28 cellular contexts compared by ENCODE assay signal in the genomic region with DNA sequence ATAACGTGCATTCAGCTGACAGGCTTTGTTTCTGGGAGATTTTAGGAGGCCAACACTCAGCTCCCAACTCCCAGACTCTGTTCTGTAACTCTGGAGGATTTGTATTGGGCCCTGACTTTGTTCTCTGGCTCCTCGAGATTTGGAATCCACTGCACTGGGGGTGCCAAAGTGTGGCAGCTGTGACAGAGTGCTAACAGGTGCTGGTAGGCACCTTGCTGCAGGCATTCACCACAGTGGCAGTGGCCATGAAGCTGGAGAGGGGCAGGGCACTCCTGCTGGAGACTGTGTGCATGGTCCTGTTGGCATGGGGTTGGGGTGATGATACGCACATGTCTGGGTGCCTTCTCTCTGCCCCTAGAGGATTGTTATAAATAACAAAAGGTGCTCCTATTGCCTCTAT.
DNase-seq lines count a peak whose midpoint lies in the region; ATAC-seq, FAIRE-seq and TF ChIP-seq lines count a peak whose summit lies in the region.
"Had no signal": no experiment of that assay in that cellular context is flagged by ENCODE, and none has a peak within 500 bp of the region (broad histone marks: within the 10 kb centered on the region; RNA-seq: fewer than 3 reads in every experiment).

No MANE protein-coding gene starts in this region.

- no peak for TF ChIP-seq EP300 in H1 (IDR thresholded peaks at IDR 0.05; ENCODE audit: borderline replicate concordance in 1 of 2, low read depth in 2 of 2, low read length in 2 of 2)

- H3K23me2 ChIP-seq in H9 (ENCODE audit: insufficient read length, low read depth, low read length, poor library complexity, severe bottlenecking), result no peaks in the 10 kb centered on the region
- H3K23me2 ChIP-seq in H1 (ENCODE audit: low read depth, low read length), result no peaks in the 10 kb centered on the region

- H3K27ac ChIP-seq in H9 (ENCODE audit: insufficient read length, low read depth, low read length) (no peak overlapping the region), SJCRH30 (no peak overlapping the region), H1 (ENCODE audit: low read depth, low read length) (no peak overlapping the region)
- H3K27ac ChIP-seq: BLaER1 had no signal

- H4K8ac ChIP-seq in H9 (replicated peaks; ENCODE audit: insufficient read length, low read depth, low read length), result no peak overlapping the region
- H4K8ac ChIP-seq in H1 (ENCODE audit: extremely low read depth, insufficient read depth, low read length), result no peak overlapping the region

- H3K18ac ChIP-seq in H9 (ENCODE audit: insufficient read length, low read depth, low read length) (no peak overlapping the region), H1 (ENCODE audit: extremely low read depth, low read length) (no peak overlapping the region)

- H2AFZ ChIP-seq in H9 (ENCODE audit: low read length) (no peak overlapping the region), H1 (ENCODE audit: low read length) (no peak overlapping the region)

- H2BK15ac ChIP-seq in H9 (ENCODE audit: low read depth, low read length) (no peak overlapping the region), H1 (ENCODE audit: low read length) (no peak overlapping the region)

- H3K4me3 ChIP-seq in SJCRH30, result no peak overlapping the region
- H3K4me3 ChIP-seq in H1 (ENCODE audit: extremely low read depth in 1 of 4, insufficient read depth in 2 of 4, low read depth in 3 of 4, low read length in 4 of 4), result no peak overlapping the region
- H3K4me3 ChIP-seq: BLaER1, GM12878 had no signal

- peaks cover 24 to 25% of the 10 kb centered on the region in 2 experiments for H3K9me3 Mint-ChIP-seq in H9
- peaks cover 26% of the 10 kb centered on the region for H3K9me3 Mint-ChIP-seq in progenitor cell of endocrine pancreas (ENCODE audit: low read depth)

- H4K91ac ChIP-seq in H9 (ENCODE audit: insufficient read length, low read depth, low read length) (no peak overlapping the region), H1 (replicated peaks; ENCODE audit: insufficient read length, low read length) (no peak overlapping the region)

- H4K20me1 ChIP-seq in H9 (ENCODE audit: control insufficient read depth, insufficient read depth, insufficient read length), result no peaks in the 10 kb centered on the region
- H4K20me1 ChIP-seq in H1 (replicated peaks in 1 of 2; ENCODE audit: control insufficient read depth in 1 of 2, insufficient read depth in 2 of 2, low read length in 2 of 2), result no peaks in the 10 kb centered on the region
- H4K20me1 ChIP-seq: BLaER1 had no signal

- CTCF ChIA-PET in H1 (lab: Charles Lee; ENCODE audit: partially characterized antibody), result interaction anchor here (1.2 kb wide), 1 partner anchor 11 kb away, joined by 3 read pairs; no protein-coding TSS in a partner anchor

- H3K9me3 ChIP-seq in H9 (ENCODE audit: control insufficient read depth, low read depth, low read length) (no peaks in the 10 kb centered on the region), SJCRH30 (replicated peaks) (no peaks in the 10 kb centered on the region), H1 (ENCODE audit: insufficient read depth in 2 of 2, low read depth in 1 of 2, low read length in 1 of 2) (0 out of 4 replicates have a peak, but pooled peaks cover 0 to 4% of the 10 kb centered on the region in 2 experiments)
- H3K9me3 ChIP-seq: BE2C had no signal

- H3K4ac ChIP-seq in H9 (ENCODE audit: low read depth, low read length) (no peak overlapping the region), H1 (replicated peaks; ENCODE audit: insufficient read length, low read depth, low read length) (no peak overlapping the region)

- H2AK5ac ChIP-seq in H9 (ENCODE audit: insufficient read length, low read length) (no peak overlapping the region), H1 (ENCODE audit: low read depth, low read length) (no peak overlapping the region)

- no peaks in the 10 kb centered on the region for H3K36me3 ChIP-seq in SJCRH30
- H3K36me3 ChIP-seq in H1 (ENCODE audit: control insufficient read depth in 2 of 4, insufficient read depth in 4 of 4, low read length in 3 of 4), result no peaks in the 10 kb centered on the region
- H3K36me3 ChIP-seq: BE2C, BLaER1 had no signal

- H4K5ac ChIP-seq in H9 (ENCODE audit: insufficient read length, low read depth, low read length) (no peak overlapping the region), H1 (ENCODE audit: insufficient read length, low read depth, low read length) (no peak overlapping the region)

- H3K79me2 ChIP-seq in H9 (ENCODE audit: insufficient read depth, low read length), result no peaks in the 10 kb centered on the region
- H3K79me2 ChIP-seq in H1 (ENCODE audit: control insufficient read depth in 1 of 2, insufficient read depth in 2 of 2, low read length in 2 of 2), result no peaks in the 10 kb centered on the region

- H3K36me3 Mint-ChIP-seq in H9 (ENCODE audit: insufficient read depth in 1 of 3, low read depth in 3 of 3) (peaks cover 14 to 24% (median 19%) of the 10 kb centered on the region in 3 experiments), progenitor cell of endocrine pancreas (ENCODE audit: insufficient read depth) (peaks cover 1% of the 10 kb centered on the region)
- H3K36me3 Mint-ChIP-seq: CD14-positive monocyte; CD4-positive, CD25-positive, alpha-beta regulatory T cell; CD8-positive, alpha-beta memory T cell had no signal

- H3K27me3 Mint-ChIP-seq in H9 (ENCODE audit: low read depth) (peaks cover 2% of the 10 kb centered on the region; the same call in 1 of the 2 replicates), progenitor cell of endocrine pancreas (no peaks in the 10 kb centered on the region)
- H3K27me3 Mint-ChIP-seq: CD4-positive, alpha-beta memory T cell; CD4-positive, CD25-positive, alpha-beta regulatory T cell; CD8-positive, alpha-beta memory T cell had no signal

- no peak for ATAC-seq in HG03469 (IDR thresholded peaks at IDR 0.05; ENCODE audit: unreplicated experiment)
- ATAC-seq: GM12878 had no signal

- H3K4me1 ChIP-seq in H9 (ENCODE audit: insufficient read depth, low read length) (no peaks in the 10 kb centered on the region; the same call in 1 of the 2 replicates), SJCRH30 (peaks cover 19% of the 10 kb centered on the region), H1 (replicated peaks in 1 of 4; ENCODE audit: control insufficient read depth in 3 of 4, insufficient read depth in 4 of 4, low read length in 3 of 4) (no peaks in the 10 kb centered on the region)
- H3K4me1 ChIP-seq: BE2C, BLaER1 had no signal

- DNase-seq in H9 (peak; percentile 30), SJCRH30 (peak; percentile 60 to 67), H1 (ENCODE audit: low read depth in 1 of 2, low spot score in 2 of 2) (no peak), SHP77 (lab: John Stamatoyannopoulos, UW) (no peak), progenitor cell of endocrine pancreas (ENCODE audit: low spot score, unreplicated experiment) (no peak), NCI-H187 treated with DMSO at 0.1 percent for 48 hours (lab: John Stamatoyannopoulos, UW) (no peak)
- DNase-seq: 8988T; ACHN; BE2C; C1 segment of cervical spinal cord; CD4-positive, alpha-beta memory T cell; CD4-positive, CD25-positive, alpha-beta regulatory T cell; CD8-positive, alpha-beta memory T cell; COR-L47; DMS 273 treated with DMSO at 0.1 percent for 48 hours; DMS153; DMS53; DMS79; DND-41; EL; GDM1 had no signal

- H2BK5ac ChIP-seq in H9 (ENCODE audit: insufficient read length, low read length) (no peak overlapping the region), H1 (ENCODE audit: low read depth, low read length) (no peak overlapping the region)

- H2BK12ac ChIP-seq in H9 (ENCODE audit: insufficient read length, low read depth, low read length) (no peak overlapping the region), H1 (ENCODE audit: low read depth, low read length) (peak overlapping the region; percentile 12; the same call in 1 of the 2 replicates)

- H3K4me3 Mint-ChIP-seq in H9 (no peak overlapping the region), progenitor cell of endocrine pancreas (ENCODE audit: low read depth) (no peak overlapping the region)
- H3K4me3 Mint-ChIP-seq: CD14-positive monocyte; CD4-positive, CD25-positive, alpha-beta regulatory T cell; CD8-positive, alpha-beta memory T cell had no signal

- H3K79me1 ChIP-seq in H9 (ENCODE audit: insufficient read depth, low read depth, low read length, poor library complexity, severe bottlenecking), result no peaks in the 10 kb centered on the region
- no peaks in the 10 kb centered on the region for H3K79me1 ChIP-seq in H1 (ENCODE audit: low read depth, low read length)

- H3K27ac Mint-ChIP-seq in H9, result no peak overlapping the region
- no peak overlapping the region for H3K27ac Mint-ChIP-seq in progenitor cell of endocrine pancreas
- H3K27ac Mint-ChIP-seq: CD4-positive, alpha-beta memory T cell; CD4-positive, CD25-positive, alpha-beta regulatory T cell; CD8-positive, alpha-beta memory T cell had no signal

- no peak overlapping the region for H3K56ac ChIP-seq in H9 (ENCODE audit: insufficient read length, low read depth, low read length)
- H3K56ac ChIP-seq in H1 (replicated peaks; ENCODE audit: insufficient read length, low read depth, low read length), result no peak overlapping the region

- H3T11ph ChIP-seq in H9 (ENCODE audit: low read length), result no peak overlapping the region

- POLR2A ChIA-PET in H1 (lab: Charles Lee; ENCODE audit: partially characterized antibody), result no interaction called here

- peak in 1 of 2 experiments; percentile 25; a peak in 2 of 4 replicates for TF ChIP-seq RAD21 in H1 (IDR thresholded peaks at IDR 0.05 in 1 of 2, conservative IDR thresholded peaks at IDR 0.05 in 1 of 2; ENCODE audit: low read depth in 2 of 2, low read length in 2 of 2)

- no peak for TF ChIP-seq POLR2A in H1 (IDR thresholded peaks at IDR 0.05; ENCODE audit: control extremely low read depth in 1 of 2, low read depth in 2 of 2, low read length in 2 of 2)

- H2BK120ac ChIP-seq in H9 (ENCODE audit: low read depth, low read length, poor library complexity, severe bottlenecking) (no peak overlapping the region), H1 (replicated peaks; ENCODE audit: low read depth, low read length) (no peak overlapping the region)

- H3K4me2 ChIP-seq in H9 (ENCODE audit: insufficient read depth, insufficient read length, low read length), result no peak overlapping the region
- no peak overlapping the region for H3K4me2 ChIP-seq in H1 (ENCODE audit: insufficient read depth in 1 of 2, low read depth in 2 of 2, low read length in 2 of 2)
- H3K4me2 ChIP-seq: BLaER1 had no signal

- H2BK20ac ChIP-seq in H9 (ENCODE audit: low read depth, low read length, poor library complexity, severe bottlenecking) (no peak overlapping the region), H1 (ENCODE audit: low read length) (no peak overlapping the region)

- no peaks in the 10 kb centered on the region for H3K4me1 Mint-ChIP-seq in H9
- no peaks in the 10 kb centered on the region for H3K4me1 Mint-ChIP-seq in progenitor cell of endocrine pancreas (ENCODE audit: low read depth)
- H3K4me1 Mint-ChIP-seq: CD14-positive monocyte; CD4-positive, alpha-beta memory T cell; CD4-positive, CD25-positive, alpha-beta regulatory T cell; CD8-positive, alpha-beta memory T cell had no signal

- H3K14ac ChIP-seq in H9 (ENCODE audit: insufficient read depth, low read length) (no peak overlapping the region), H1 (ENCODE audit: insufficient read length) (no peak overlapping the region)

- H3K9ac ChIP-seq in H9 (ENCODE audit: extremely low read depth, insufficient read length, low read length), result no peak overlapping the region
- H3K9ac ChIP-seq in H1 (replicated peaks in 1 of 4; ENCODE audit: extremely low read depth in 1 of 4, low read depth in 3 of 4, low read length in 3 of 4), result no peak overlapping the region
- H3K9ac ChIP-seq: BLaER1 had no signal

- no CpG with 5 or more reads among the region's 3 CpGs for WGBS in H9 (ENCODE audit: extremely low coverage, insufficient read length, low lambda C conversion rate)
- WGBS in H1 (ENCODE audit: extremely low coverage in 1 of 2, insufficient coverage in 1 of 2, insufficient read length in 1 of 2, insufficient replicate concordance in 2 of 2, low coverage in 1 of 2, low lambda C conversion rate in 2 of 2, missing lambda C conversion rate in 1 of 2), 2 experiments, result 84% methylated on average over 3 of the region's 3 CpGs; no CpG with 5 or more reads in 1 of the 2 experiments

- H3K27me3 ChIP-seq in H9 (ENCODE audit: insufficient read depth, low read length) (no peaks in the 10 kb centered on the region), SJCRH30 (no peaks in the 10 kb centered on the region), H1 (replicated peaks in 1 of 4; ENCODE audit: control insufficient read depth in 3 of 4, extremely low read depth in 1 of 4, insufficient read depth in 3 of 4, low read length in 3 of 4) (no peaks in the 10 kb centered on the region)
- H3K27me3 ChIP-seq: BE2C, BLaER1 had no signal

- TF ChIP-seq CTCF in H9 (conservative IDR thresholded peaks at IDR 0.05), result peak; percentile 19; the same call in 1 of the 3 replicates
- peak in 2 of 3 experiments; percentile 44 to 49; a peak in 2 of 4 replicates for TF ChIP-seq CTCF in H1 (IDR thresholded peaks at IDR 0.05; ENCODE audit: control extremely low read depth in 1 of 3, insufficient read depth in 1 of 3, low read depth in 1 of 3, low read length in 3 of 3)
- TF ChIP-seq CTCF in progenitor cell of endocrine pancreas (IDR thresholded peaks at IDR 0.05; ENCODE audit: unreplicated experiment), result no peak

- no peak overlapping the region for H3K23ac ChIP-seq in H9 (ENCODE audit: insufficient read length, low read depth, low read length)
- H3K23ac ChIP-seq in H1 (ENCODE audit: insufficient read length), result no peak overlapping the region

- no peak for FAIRE-seq in H1 (lab: Jason Lieb, UNC)
- FAIRE-seq: A204.1, GM12878, GM12892, GM18507 had no signal

Comparison
In these comparisons a context has a peak if more than half of its experiments do, and no peak if none do; other contexts are left out.
1. DNase-seq: peak in H9 (single experiment) and SJCRH30 (2 of 2); none in H1 (0 of 2), SHP77 (0 of 2), progenitor cell of endocrine pancreas (single experiment) and NCI-H187 treated with DMSO at 0.1 percent for 48 hours (single experiment).